Comparison of ENCODE assay signal across 2 cellular contexts in the genomic region with DNA sequence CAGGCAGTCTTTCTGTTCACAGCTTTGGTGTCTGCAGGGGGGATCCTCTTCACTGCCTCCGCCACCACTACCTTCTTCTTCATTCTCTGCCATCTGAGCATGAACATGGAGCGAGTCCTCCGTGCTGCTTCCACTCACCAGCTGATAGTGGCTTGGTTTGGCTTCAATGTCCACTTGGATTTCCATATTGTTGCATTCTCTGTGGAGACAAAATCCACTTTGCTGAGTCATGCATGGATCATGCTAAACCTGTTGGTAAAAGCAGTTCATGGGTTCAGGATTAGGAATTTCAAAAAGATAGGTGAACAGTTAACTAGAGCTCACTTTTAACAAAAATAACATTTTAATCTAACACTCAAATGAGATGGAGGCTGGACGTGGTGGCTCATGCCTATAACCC.
A peak's percentile ranks its signal among the peaks of the same experiment; 100 is the strongest.
TF ChIP-seq lines count a peak whose summit lies in the region.

No MANE protein-coding gene starts in this region.

TF ChIP-seq in A549, 52 proteins besides CTCF, POLR2A, EP300 and RAD21:
- TF ChIP-seq NFE2L2 (conservative IDR thresholded peaks at IDR 0.05; ENCODE audit: low read length) = peak; percentile 69
- peak; percentile 78 for TF ChIP-seq MAFK (IDR thresholded peaks at IDR 0.05; ENCODE audit: partially characterized antibody)
- TF ChIP-seq FOSB (CRISPR knock-in tag; IDR thresholded peaks at IDR 0.05) = no peak

TF ChIP-seq in HepG2, 621 proteins besides CTCF, POLR2A, EP300 and RAD21:
- TF ChIP-seq MAFF (IDR thresholded peaks at IDR 0.05; ENCODE audit: low read depth, low read length) (peak; percentile 68), MXI1 (IDR thresholded peaks at IDR 0.05; ENCODE audit: borderline replicate concordance, low read depth, low read length) (no peak), MAFK (conservative IDR thresholded peaks at IDR 0.05 in 1 of 2, IDR thresholded peaks at IDR 0.05 in 1 of 2; ENCODE audit: low read length in 2 of 2) (peak; percentile 71 to 73), ZNF3 (CRISPR knock-in tag; IDR thresholded peaks at IDR 0.05) (no peak), NFE2L2 (IDR thresholded peaks at IDR 0.05; ENCODE audit: low read length) (peak; percentile 95), SRSF9 (IDR thresholded peaks at IDR 0.05; ENCODE audit: borderline replicate concordance, insufficient read depth, low read depth, low read length, poor library complexity, severe bottlenecking) (no peak), TBX3 (IDR thresholded peaks at IDR 0.05; ENCODE audit: borderline replicate concordance) (no peak), ZGPAT (CRISPR knock-in tag; IDR thresholded peaks at IDR 0.05) (no peak), NFE2 (CRISPR knock-in tag; IDR thresholded peaks at IDR 0.05) (peak; percentile 49; the same call in 1 of the 2 replicates), ZNF33B (CRISPR knock-in tag; IDR thresholded peaks at IDR 0.05) (no peak), ZNF616 (CRISPR knock-in tag; IDR thresholded peaks at IDR 0.05; ENCODE audit: low read depth) (no peak), ZNF513 (CRISPR knock-in tag; conservative IDR thresholded peaks at IDR 0.05) (no peak), NFAT5 (CRISPR knock-in tag; IDR thresholded peaks at IDR 0.05) (no peak), SMARCC2 (IDR thresholded peaks at IDR 0.05) (no peak), JUN (CRISPR knock-in tag; IDR thresholded peaks at IDR 0.05) (no peak), MAFG (CRISPR knock-in tag; IDR thresholded peaks at IDR 0.05) (peak; percentile 51; the same call in 1 of the 2 replicates), PLRG1 (conservative IDR thresholded peaks at IDR 0.05) (no peak)
- TF ChIP-seq, protein P1, sequence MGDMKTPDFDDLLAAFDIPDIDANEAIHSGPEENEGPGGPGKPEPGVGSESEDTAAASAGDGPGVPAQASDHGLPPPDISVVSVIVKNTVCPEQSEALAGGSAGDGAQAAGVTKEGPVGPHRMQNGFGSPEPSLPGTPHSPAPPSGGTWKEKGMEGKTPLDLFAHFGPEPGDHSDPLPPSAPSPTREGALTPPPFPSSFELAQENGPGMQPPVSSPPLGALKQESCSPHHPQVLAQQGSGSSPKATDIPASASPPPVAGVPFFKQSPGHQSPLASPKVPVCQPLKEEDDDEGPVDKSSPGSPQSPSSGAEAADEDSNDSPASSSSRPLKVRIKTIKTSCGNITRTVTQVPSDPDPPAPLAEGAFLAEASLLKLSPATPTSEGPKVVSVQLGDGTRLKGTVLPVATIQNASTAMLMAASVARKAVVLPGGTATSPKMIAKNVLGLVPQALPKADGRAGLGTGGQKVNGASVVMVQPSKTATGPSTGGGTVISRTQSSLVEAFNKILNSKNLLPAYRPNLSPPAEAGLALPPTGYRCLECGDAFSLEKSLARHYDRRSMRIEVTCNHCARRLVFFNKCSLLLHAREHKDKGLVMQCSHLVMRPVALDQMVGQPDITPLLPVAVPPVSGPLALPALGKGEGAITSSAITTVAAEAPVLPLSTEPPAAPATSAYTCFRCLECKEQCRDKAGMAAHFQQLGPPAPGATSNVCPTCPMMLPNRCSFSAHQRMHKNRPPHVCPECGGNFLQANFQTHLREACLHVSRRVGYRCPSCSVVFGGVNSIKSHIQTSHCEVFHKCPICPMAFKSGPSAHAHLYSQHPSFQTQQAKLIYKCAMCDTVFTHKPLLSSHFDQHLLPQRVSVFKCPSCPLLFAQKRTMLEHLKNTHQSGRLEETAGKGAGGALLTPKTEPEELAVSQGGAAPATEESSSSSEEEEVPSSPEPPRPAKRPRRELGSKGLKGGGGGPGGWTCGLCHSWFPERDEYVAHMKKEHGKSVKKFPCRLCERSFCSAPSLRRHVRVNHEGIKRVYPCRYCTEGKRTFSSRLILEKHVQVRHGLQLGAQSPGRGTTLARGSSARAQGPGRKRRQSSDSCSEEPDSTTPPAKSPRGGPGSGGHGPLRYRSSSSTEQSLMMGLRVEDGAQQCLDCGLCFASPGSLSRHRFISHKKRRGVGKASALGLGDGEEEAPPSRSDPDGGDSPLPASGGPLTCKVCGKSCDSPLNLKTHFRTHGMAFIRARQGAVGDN (CRISPR knock-in tag; IDR thresholded peaks at IDR 0.05) = 0 out of 2 replicates have a peak, but pooled peaks have one; percentile 19
- TF ChIP-seq, protein P2, sequence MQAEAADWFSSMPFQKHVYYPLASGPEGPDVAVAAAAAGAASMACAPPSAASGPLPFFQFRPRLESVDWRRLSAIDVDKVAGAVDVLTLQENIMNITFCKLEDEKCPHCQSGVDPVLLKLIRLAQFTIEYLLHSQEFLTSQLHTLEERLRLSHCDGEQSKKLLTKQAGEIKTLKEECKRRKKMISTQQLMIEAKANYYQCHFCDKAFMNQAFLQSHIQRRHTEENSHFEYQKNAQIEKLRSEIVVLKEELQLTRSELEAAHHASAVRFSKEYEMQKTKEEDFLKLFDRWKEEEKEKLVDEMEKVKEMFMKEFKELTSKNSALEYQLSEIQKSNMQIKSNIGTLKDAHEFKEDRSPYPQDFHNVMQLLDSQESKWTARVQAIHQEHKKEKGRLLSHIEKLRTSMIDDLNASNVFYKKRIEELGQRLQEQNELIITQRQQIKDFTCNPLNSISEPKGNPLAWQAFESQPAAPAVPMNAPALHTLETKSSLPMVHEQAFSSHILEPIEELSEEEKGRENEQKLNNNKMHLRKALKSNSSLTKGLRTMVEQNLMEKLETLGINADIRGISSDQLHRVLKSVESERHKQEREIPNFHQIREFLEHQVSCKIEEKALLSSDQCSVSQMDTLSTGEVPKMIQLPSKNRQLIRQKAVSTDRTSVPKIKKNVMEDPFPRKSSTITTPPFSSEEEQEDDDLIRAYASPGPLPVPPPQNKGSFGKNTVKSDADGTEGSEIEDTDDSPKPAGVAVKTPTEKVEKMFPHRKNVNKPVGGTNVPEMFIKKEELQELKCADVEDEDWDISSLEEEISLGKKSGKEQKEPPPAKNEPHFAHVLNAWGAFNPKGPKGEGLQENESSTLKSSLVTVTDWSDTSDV (CRISPR knock-in tag; IDR thresholded peaks at IDR 0.05) = no peak
TF ChIP-seq in HepG2: peak in this region for 6.
